ENCODE assay signal across 10 cellular contexts in genomic region chr3:172666181-172666872, GRCh38. TPM values are rescaled to one million over a fixed set of nuclear protein-coding genes. Genes with fewer than 3 reads are reported as not detected.
DNase-seq lines count a peak whose midpoint lies in the region; ATAC-seq and TF ChIP-seq lines count a peak whose summit lies in the region.
"Had no signal": no experiment of that assay in that cellular context is flagged by ENCODE, and none has a peak within 500 bp of the region (broad histone marks: within the 10 kb centered on the region; RNA-seq: fewer than 3 reads in every experiment).

No MANE protein-coding gene starts in this region.

- H3K4me3 ChIP-seq in AG04450 (ENCODE audit: low read depth, low read length) (no peak overlapping the region), sigmoid colon (no peak overlapping the region)
- H3K4me3 ChIP-seq: lung had no signal

- WGBS in sigmoid colon, 2 donors: 64 to 83% methylated on average over 10 of the region's 10 CpGs

- H3K4me1 ChIP-seq in sigmoid colon: peaks cover 0 to 4% (median 0%) of the 10 kb centered on the region in 4 donors

- POLR2A ChIA-PET in AG04450 (lab: Yijun Ruan, JAX): no interaction called here

- peak; percentile 38 for TF ChIP-seq CTCF in AG04450 (IDR thresholded peaks at IDR 0.05; ENCODE audit: low read depth, low read length)
- TF ChIP-seq CTCF in GM13977 (IDR thresholded peaks at IDR 0.05; ENCODE audit: extremely low read depth, insufficient read depth, missing control alignments): peak; percentile 21
- TF ChIP-seq CTCF in sigmoid colon (IDR thresholded peaks at IDR 0.05): no peak

- H3K9me3 ChIP-seq in AG04450 (ENCODE audit: control insufficient read depth, insufficient read depth, low read length) (no peaks in the 10 kb centered on the region), sigmoid colon (no peaks in the 10 kb centered on the region)

- no peak for TF ChIP-seq POLR2A in sigmoid colon (IDR thresholded peaks at IDR 0.05)

- in situ Hi-C loops in GM13977 (cut with MboI; ENCODE audit: low pct_unique_long_range_greater_than_20kb, low sequenced_read_pairs, unreplicated experiment): no loop called here

- ATAC-seq in SK-N-SH treated with all-trans-retinoic acid at 6 μM for 48 hours: peak; percentile 43; the same call in 2 of the 3 replicates
- peak; percentile 20 for ATAC-seq in left ventricle myocardium superior
- ATAC-seq in GM21619 (IDR thresholded peaks at IDR 0.05; ENCODE audit: unreplicated experiment): no peak
- ATAC-seq in GM21529 (IDR thresholded peaks at IDR 0.05; ENCODE audit: unreplicated experiment): no peak
- ATAC-seq in GM18520 (IDR thresholded peaks at IDR 0.05; ENCODE audit: unreplicated experiment): no peak

- no peak for DNase-seq in AG04450 (ENCODE audit: low read depth, low spot score)
- no peak for DNase-seq in GM13977 (ENCODE audit: low spot score)
- DNase-seq in left ventricle myocardium superior: no peak
- DNase-seq in sigmoid colon: no peak

- intact Hi-C loops in left ventricle myocardium superior (cut with micrococcal nuclease) (loop anchor here (5.0 kb wide), 1 partner anchor 179 kb away; no protein-coding TSS in a partner anchor), sigmoid colon (cut with DNase I) (loop anchor here (1.0 to 10.0 kb wide), 3 partner anchors 176 to 624 kb away; no protein-coding TSS in a partner anchor)

- TF ChIP-seq EP300 in sigmoid colon (IDR thresholded peaks at IDR 0.05): no peak

- H3K27ac ChIP-seq in AG04450 (ENCODE audit: low read depth, low read length) (no peak overlapping the region), sigmoid colon (no peak overlapping the region)
- H3K27ac ChIP-seq: HL-60 had no signal

- no peaks in the 10 kb centered on the region for H3K36me3 ChIP-seq in sigmoid colon

- CTCF ChIA-PET in AG04450 (lab: Charles Lee): interaction anchor here (0.6 to 6.5 kb wide), 54 partner anchors 8 to 560 kb away, joined by 3 to 55 read pairs (median 4); partner anchors contain the start of gene NCEH1

- H3K27me3 ChIP-seq in AG04450 (ENCODE audit: control insufficient read depth, insufficient read depth, low read length) (no peaks in the 10 kb centered on the region), sigmoid colon (no peaks in the 10 kb centered on the region)

TF ChIP-seq in SK-N-SH treated with all-trans-retinoic acid at 6 μM for 48 hours, 23 proteins besides CTCF, POLR2A, EP300 and RAD21:
- TF ChIP-seq ZC3H10 (CRISPR knock-in tag; IDR thresholded peaks at IDR 0.05) (no peak), TOX (CRISPR knock-in tag; IDR thresholded peaks at IDR 0.05; ENCODE audit: borderline replicate concordance) (no peak), ZFP30 (CRISPR knock-in tag; IDR thresholded peaks at IDR 0.05) (no peak), ESRRG (CRISPR knock-in tag; IDR thresholded peaks at IDR 0.05) (no peak), OSR1 (CRISPR knock-in tag; IDR thresholded peaks at IDR 0.05) (no peak)

RNA-seq across cellular contexts. Expression of gene NCEH1, which starts 44.5 kb away (rescaled TPM):
- polyA plus RNA-seq in AG04450 (2011; rRNA removed) (11.9 and 14.6 TPM in 2 replicates), sigmoid colon (10 to 100 TPM in 2 of 3 donors, 1 to 10 TPM in 1; 3.0 to 12.8 (median 12.0) TPM)
- 14.8 and 16.3 TPM in 2 replicates for polyA minus RNA-seq in AG04450 (2011; rRNA and poly(A)+ RNA removed)
- total RNA-seq in left ventricle myocardium superior (63.6 TPM), sigmoid colon (1 to 10 TPM; 1.6 to 3.6 (median 2.4) TPM)

Comparison
In these comparisons a context has a peak if more than half of its experiments do, and no peak if none do; other contexts are left out.
1. CTCF ChIP-seq: peak in AG04450 (single experiment) and GM13977 (single experiment); none in sigmoid colon (0 of 4).
2. ATAC-seq: peak in SK-N-SH treated with all-trans-retinoic acid at 6 μM for 48 hours (single experiment) and left ventricle myocardium superior (single experiment); none in GM21619 (single experiment), GM21529 (single experiment) and GM18520 (single experiment).
3. RNA of gene NCEH1, which starts 44.5 kb away (total RNA-seq): 63.6 TPM in left ventricle myocardium superior (single experiment); 1.6 to 3.6 TPM in sigmoid colon; every median in the first group is over 10 times any median in the second.